Comparison of ENCODE assay signal across 12 cellular contexts in the genomic region with DNA sequence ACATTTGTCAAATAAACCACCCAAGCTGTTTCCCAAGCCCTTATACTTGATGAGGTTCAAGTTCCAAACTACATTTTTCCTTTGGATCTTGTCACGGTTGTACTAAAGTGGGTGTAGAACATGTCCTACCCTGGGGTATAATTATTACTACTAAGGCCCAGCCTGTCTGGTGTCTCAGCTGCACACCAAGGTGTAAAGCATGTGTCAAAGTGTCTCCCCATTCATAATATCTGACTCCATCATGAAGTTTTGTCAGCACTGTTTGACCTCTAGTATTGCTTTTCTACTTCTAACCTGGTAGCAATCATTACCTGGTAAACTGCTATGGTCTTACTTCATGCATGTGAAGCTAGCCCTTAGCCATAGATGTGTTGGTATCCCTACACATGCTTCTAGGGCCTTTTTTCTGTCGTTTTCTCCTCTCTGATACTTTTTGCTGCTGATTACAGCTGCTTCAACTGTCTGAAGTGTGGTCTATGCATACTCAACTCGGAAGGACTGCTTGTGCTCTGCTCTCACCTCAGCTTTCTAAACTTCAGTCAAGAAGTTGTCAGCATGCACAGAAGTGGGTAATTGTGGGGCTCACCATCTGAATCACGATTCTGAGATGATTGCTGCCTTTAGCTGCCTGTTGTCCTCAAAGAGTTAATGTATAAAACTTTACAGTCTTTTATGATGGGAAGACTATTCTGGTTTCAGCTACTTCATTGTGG.
A peak's percentile ranks its signal among the peaks of the same experiment; 100 is the strongest.
DNase-seq lines count a peak whose midpoint lies in the region; ATAC-seq and TF ChIP-seq lines count a peak whose summit lies in the region.
"Had no signal": no experiment of that assay in that cellular context is flagged by ENCODE, and none has a peak within 500 bp of the region (broad histone marks: within the 10 kb centered on the region; RNA-seq: fewer than 3 reads in every experiment).

No MANE protein-coding gene starts in this region.

- H3K36me3 Mint-ChIP-seq in central memory CD8-positive, alpha-beta T cell (ENCODE audit: insufficient read depth): peaks cover 2% of the 10 kb centered on the region

- peak overlapping the region; percentile 47 for H3K4me3 Mint-ChIP-seq in central memory CD8-positive, alpha-beta T cell

- TF ChIP-seq CTCF in BE2C (IDR thresholded peaks at IDR 0.05; ENCODE audit: low read depth, low read length): no peak

- H3K9me3 Mint-ChIP-seq in central memory CD8-positive, alpha-beta T cell: no peaks in the 10 kb centered on the region

- no peaks in the 10 kb centered on the region for H3K36me3 ChIP-seq in BE2C

- H3K27me3 ChIP-seq in BE2C: no peaks in the 10 kb centered on the region

- intact Hi-C loops in Right ventricle myocardium superior (cut with DNase I): no loop called here

- peaks cover 28% of the 10 kb centered on the region for H3K4me1 ChIP-seq in BE2C

- DNase-seq in central memory CD8-positive, alpha-beta T cell (ENCODE audit: low spot score in 2 of 2): no peak
- no peak for DNase-seq in BE2C
- no peak for DNase-seq in Right ventricle myocardium superior
- DNase-seq in SIG-M5 treated with dmso at 0.1 percent for 504 hours (lab: John Stamatoyannopoulos, UW; ENCODE audit: unreplicated experiment): no peak
- DNase-seq in NCI-H187 (lab: John Stamatoyannopoulos, UW): no peak
- DNase-seq: DND-41, NCI-H446, occipital lobe, T1000 had no signal

- no peaks in the 10 kb centered on the region for H3K27me3 Mint-ChIP-seq in central memory CD8-positive, alpha-beta T cell

- ATAC-seq in GM18499 (IDR thresholded peaks at IDR 0.05; ENCODE audit: insufficient read depth, unreplicated experiment): peak; percentile 70
- ATAC-seq in GM21515 (IDR thresholded peaks at IDR 0.05; ENCODE audit: unreplicated experiment): peak; percentile 63
- ATAC-seq in HG03439 (IDR thresholded peaks at IDR 0.05; ENCODE audit: unreplicated experiment): peak; percentile 62
- ATAC-seq in central memory CD8-positive, alpha-beta T cell (replicated peaks; ENCODE audit: extremely low read depth, poor library complexity, severe bottlenecking): peak; percentile 40
- ATAC-seq in Right ventricle myocardium superior (ENCODE audit: poor library complexity): no peak

- H3K9me3 ChIP-seq in BE2C: no peaks in the 10 kb centered on the region

- H3K4me1 Mint-ChIP-seq in central memory CD8-positive, alpha-beta T cell: peaks cover 8% of the 10 kb centered on the region

- peak overlapping the region; percentile 54 for H3K27ac Mint-ChIP-seq in central memory CD8-positive, alpha-beta T cell (ENCODE audit: low read depth)

- H3K4me3 ChIP-seq in BE2C (ENCODE audit: low read depth, low read length): no peak overlapping the region
